In the genomic region with DNA sequence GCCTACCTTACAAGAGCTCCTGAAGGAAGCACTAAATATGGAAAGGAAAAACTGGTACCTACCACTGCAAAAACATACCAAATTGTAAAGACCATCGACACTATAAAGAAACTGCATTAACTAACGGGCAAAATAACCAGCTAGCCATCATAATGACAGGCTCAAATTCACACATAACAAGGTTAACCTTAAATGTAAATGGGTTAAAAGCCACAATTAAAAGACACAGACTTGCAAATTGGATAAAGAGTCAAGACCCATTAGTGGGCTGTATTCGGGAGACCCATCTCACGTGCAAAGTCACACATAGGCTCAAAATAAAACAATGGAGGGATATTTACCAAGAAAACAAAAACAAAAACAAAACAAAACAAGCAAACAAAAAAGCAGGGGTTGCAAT, we compare ENCODE assay signal across 31 cellular contexts. TPM values are rescaled to one million over a fixed set of nuclear protein-coding genes. Genes with fewer than 3 reads are reported as not detected.
DNase-seq lines count a peak whose midpoint lies in the region; ATAC-seq, FAIRE-seq and TF ChIP-seq lines count a peak whose summit lies in the region.
"Had no signal": no experiment of that assay in that cellular context is flagged by ENCODE, and none has a peak within 500 bp of the region (broad histone marks: within the 10 kb centered on the region; RNA-seq: fewer than 3 reads in every experiment).

No MANE protein-coding gene starts in this region.

- in situ Hi-C loops in K562 (cut with MboI): no loop called here

- intact Hi-C loops in K562 (cut with micrococcal nuclease): no loop called here

- H4K20me1 ChIP-seq in K562 (replicated peaks; ENCODE audit: control insufficient read depth, insufficient read depth, low read length): no peaks in the 10 kb centered on the region
- H4K20me1 ChIP-seq: BLaER1 had no signal

- H2AFZ ChIP-seq in K562 (ENCODE audit: low read depth, low read length): no peak overlapping the region

- no peak for TF ChIP-seq CTCF in K562 (IDR thresholded peaks at IDR 0.05 in 2 of 3, conservative IDR thresholded peaks at IDR 0.05 in 1 of 3; ENCODE audit: insufficient read depth in 2 of 3, low read depth in 1 of 3, low read length in 3 of 3)

- no peak overlapping the region for H3K9ac ChIP-seq in K562 (ENCODE audit: insufficient read depth in 1 of 2, low read depth in 2 of 2, low read length in 2 of 2)
- H3K9ac ChIP-seq: BLaER1; BLaER1 treated with 17β-estradiol and CSF1 and Interleukin-3, amounts not matched to agents 10 nM and 100 nM had no signal

- H3K4me2 ChIP-seq in K562 (ENCODE audit: insufficient read depth, low read length): no peak overlapping the region
- H3K4me2 ChIP-seq: A549; BLaER1; BLaER1 treated with 17β-estradiol and CSF1 and Interleukin-3, amounts not matched to agents 10 nM and 100 nM had no signal

- TF ChIP-seq RAD21 in K562 (CRISPR knock-in tag; conservative IDR thresholded peaks at IDR 0.05 in 1 of 2, IDR thresholded peaks at IDR 0.05 in 1 of 2): no peak

- H3K36me3 ChIP-seq in K562 (ENCODE audit: control insufficient read depth, insufficient read depth, low read length): no peaks in the 10 kb centered on the region
- H3K36me3 ChIP-seq: BE2C had no signal

- CTCF ChIA-PET in K562 (lab: Yijun Ruan, JAX; ENCODE audit: low intra/inter-chr PET ratio): no interaction called here

- no peaks in the 10 kb centered on the region for H3K79me2 ChIP-seq in K562 (ENCODE audit: control insufficient read depth, insufficient read depth, low read length)

- no peak overlapping the region for H3K27ac ChIP-seq in K562 (ENCODE audit: extremely low read depth, low read depth, low read length)
- H3K27ac ChIP-seq: 22Rv1; A549; BLaER1; BLaER1 treated with 17β-estradiol and CSF1 and Interleukin-3, amounts not matched to agents 10 nM and 100 nM; C4-2B had no signal

- WGBS in K562 (ENCODE audit: insufficient coverage, low coverage, missing lambda C conversion rate): 0% methylated on average over 4 of the region's 4 CpGs

- TF ChIP-seq EP300 in K562 (IDR thresholded peaks at IDR 0.05; ENCODE audit: low read length): no peak

- DNase-seq in SK-N-DZ (ENCODE audit: low spot score) (peak; percentile 72), K562 (ENCODE audit: extremely low read depth in 1 of 4, low spot score in 3 of 4) (no peak), NCI-H146 treated with DMSO at 0.1 percent for 48 hours (lab: John Stamatoyannopoulos, UW; ENCODE audit: unreplicated experiment) (no peak)
- DNase-seq: 8988T; ACHN; AML-193; BE2C; C1 segment of cervical spinal cord; Caco-2; Calu3; CD4-positive, alpha-beta memory T cell; CD4-positive, alpha-beta T cell; CD4-positive, CD25-positive, alpha-beta regulatory T cell; CD8-positive, alpha-beta memory T cell; CD8-positive, alpha-beta T cell; COR-L47; DMS 273 treated with DMSO at 0.1 percent for 48 hours; DMS153; DMS53; DMS79; DMS79 treated with DMSO at 0.1 percent for 48 hours; DND-41; EL had no signal

- H3K27me3 ChIP-seq in K562 (ENCODE audit: control insufficient read depth in 2 of 2, insufficient read depth in 2 of 2, low read length in 2 of 2): no peaks in the 10 kb centered on the region
- H3K27me3 ChIP-seq: BE2C; BLaER1; BLaER1 treated with 17β-estradiol and CSF1 and Interleukin-3, amounts not matched to agents 10 nM and 100 nM had no signal

- POLR2A ChIA-PET in K562 (lab: Yijun Ruan, JAX): no interaction called here

- H3K9me1 ChIP-seq in K562 (ENCODE audit: control insufficient read depth, insufficient read depth, low read length): no peaks in the 10 kb centered on the region

- no peak for TF ChIP-seq POLR2A in K562 (conservative IDR thresholded peaks at IDR 0.05)

- no peak for ATAC-seq in K562
- no peak for ATAC-seq in HG03520 (IDR thresholded peaks at IDR 0.05; ENCODE audit: unreplicated experiment)
- ATAC-seq: A549; CD8-positive, alpha-beta T cell had no signal

- FAIRE-seq in K562 (lab: Jason Lieb, UNC): no peak
- FAIRE-seq: A204.1, A549, D721Med had no signal

- H3K4me1 ChIP-seq in K562 (replicated peaks in 1 of 2; ENCODE audit: control insufficient read depth in 2 of 2, insufficient read depth in 2 of 2, low read length in 2 of 2): no peaks in the 10 kb centered on the region
- H3K4me1 ChIP-seq: A549; BE2C; BLaER1; BLaER1 treated with 17β-estradiol and CSF1 and Interleukin-3, amounts not matched to agents 10 nM and 100 nM; Caco-2 had no signal

- BruUV-seq in K562 (replicated peaks; lab: Mats Ljungman, UMichigan): no TSS peak

- no peaks in the 10 kb centered on the region for H3K9me3 ChIP-seq in K562 (replicated peaks; ENCODE audit: control insufficient read depth, insufficient read depth, low read depth, low read length)
- H3K9me3 ChIP-seq: A549, BE2C, Caco-2 had no signal

- no peak overlapping the region for H3K4me3 ChIP-seq in K562
- H3K4me3 ChIP-seq: A549; BLaER1; BLaER1 treated with 17β-estradiol and CSF1 and Interleukin-3, amounts not matched to agents 10 nM and 100 nM had no signal

TF ChIP-seq in K562, 482 proteins besides CTCF, POLR2A, EP300 and RAD21:
- TF ChIP-seq, protein P1, sequence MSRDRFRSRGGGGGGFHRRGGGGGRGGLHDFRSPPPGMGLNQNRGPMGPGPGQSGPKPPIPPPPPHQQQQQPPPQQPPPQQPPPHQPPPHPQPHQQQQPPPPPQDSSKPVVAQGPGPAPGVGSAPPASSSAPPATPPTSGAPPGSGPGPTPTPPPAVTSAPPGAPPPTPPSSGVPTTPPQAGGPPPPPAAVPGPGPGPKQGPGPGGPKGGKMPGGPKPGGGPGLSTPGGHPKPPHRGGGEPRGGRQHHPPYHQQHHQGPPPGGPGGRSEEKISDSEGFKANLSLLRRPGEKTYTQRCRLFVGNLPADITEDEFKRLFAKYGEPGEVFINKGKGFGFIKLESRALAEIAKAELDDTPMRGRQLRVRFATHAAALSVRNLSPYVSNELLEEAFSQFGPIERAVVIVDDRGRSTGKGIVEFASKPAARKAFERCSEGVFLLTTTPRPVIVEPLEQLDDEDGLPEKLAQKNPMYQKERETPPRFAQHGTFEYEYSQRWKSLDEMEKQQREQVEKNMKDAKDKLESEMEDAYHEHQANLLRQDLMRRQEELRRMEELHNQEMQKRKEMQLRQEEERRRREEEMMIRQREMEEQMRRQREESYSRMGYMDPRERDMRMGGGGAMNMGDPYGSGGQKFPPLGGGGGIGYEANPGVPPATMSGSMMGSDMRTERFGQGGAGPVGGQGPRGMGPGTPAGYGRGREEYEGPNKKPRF (IDR thresholded peaks at IDR 0.05; ENCODE audit: low read depth, low read length): no peak
- TF ChIP-seq ZNF507 (tag; conservative IDR thresholded peaks at IDR 0.05): peak; percentile 62

RNA-seq across cellular contexts. Expression of gene POU5F2, which starts 49.4 kb away (rescaled TPM):
- not detected in 2 replicates for polyA plus RNA-seq in SK-N-DZ (2014; cell fraction: cytosol; rRNA removed)
- polyA plus RNA-seq in SK-N-DZ (2014; cell fraction: nucleus; rRNA removed): 0.05 and 0.30 TPM in 2 replicates
- total RNA-seq in K562 (2011; cell fraction: chromatin; rRNA removed; ENCODE audit: low replicate concordance): 1.1 and 3.2 TPM in 2 replicates
- 0.50 and 0.66 TPM in 2 replicates for total RNA-seq in K562 (2011; cell fraction: nucleolus; rRNA removed)
- 2.2 and 6.1 TPM in 2 replicates for total RNA-seq in K562 (2011; cell fraction: nucleoplasm; rRNA removed)
- 0.16 and 0.18 TPM in 2 replicates for total RNA-seq in K562 (2014; rRNA removed)
- 0.38 and 0.40 TPM in 2 replicates for total RNA-seq in K562 (2014; rRNA removed; fragmentation: Illumina TruSeq; extraction: Trizol)
- total RNA-seq in K562 (2015; rRNA removed; fragmentation: Illumina TruSeq; extraction: Trizol): 0.40 and 0.49 TPM in 2 replicates
- total RNA-seq in K562 (2021): 0.20 TPM in 2 replicates
- 0.04 and 0.08 TPM in 2 replicates for polyA plus RNA-seq in K562 (2011; rRNA removed)
- not detected in 2 replicates for polyA plus RNA-seq in K562 (2011; cell fraction: cytosol; rRNA removed)
- 0.22 and 0.37 TPM in 2 replicates for polyA plus RNA-seq in K562 (2011; cell fraction: nucleus; rRNA removed)
- polyA plus RNA-seq in K562 (2012): 0.01 and 0.03 TPM in 2 replicates
- not detected in 2 replicates for polyA plus RNA-seq in K562 (2014; fragmentation: Illumina TruSeq; extraction: Trizol)
- polyA plus RNA-seq in K562 (2014; fragmentation: Nextera tagmentation; extraction: Ambion mirVana): under 1 TPM in 1 of 2 experiments, not detected in 1; 0.01 TPM
- 0.01 and 0.04 TPM in 2 replicates for polyA plus RNA-seq in K562 (2014; rRNA removed)
- 0.87 and 1.5 TPM in 2 replicates for polyA minus RNA-seq in K562 (2011; rRNA and poly(A)+ RNA removed)
- not detected in 2 replicates for polyA minus RNA-seq in K562 (2011; cell fraction: cytosol; rRNA and poly(A)+ RNA removed)
- polyA minus RNA-seq in K562 (2011; cell fraction: nucleus; rRNA and poly(A)+ RNA removed): 2.7 and 5.3 TPM in 2 replicates
